In the genomic region with DNA sequence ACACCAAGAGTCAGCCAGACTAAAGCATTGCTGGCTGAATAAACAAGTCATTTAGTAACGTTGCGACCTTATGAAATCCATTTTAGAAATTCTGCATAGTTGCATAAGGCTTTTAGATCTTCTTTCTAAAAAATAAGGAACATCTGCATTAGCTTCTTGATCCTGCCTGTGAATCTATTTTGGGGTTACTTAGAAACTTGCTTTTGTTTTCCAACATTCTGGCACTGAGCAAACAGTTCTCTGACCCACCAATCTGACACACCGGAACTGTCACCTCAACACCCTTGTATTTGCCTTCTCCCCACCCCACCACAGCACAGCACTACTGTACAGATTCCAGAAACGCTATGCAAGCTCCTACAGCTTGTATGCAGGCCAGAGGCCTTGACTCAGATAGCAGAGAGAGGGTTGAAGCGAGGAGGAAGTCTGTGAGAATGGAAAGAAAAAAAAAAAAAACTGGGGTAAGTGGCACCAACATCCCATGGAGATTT, we compare ENCODE assay signal across 9 cellular contexts. TPM values are rescaled to one million over a fixed set of nuclear protein-coding genes. Genes with fewer than 3 reads are reported as not detected.
DNase-seq lines count a peak whose midpoint lies in the region; ATAC-seq and TF ChIP-seq lines count a peak whose summit lies in the region.
"Had no signal": no experiment of that assay in that cellular context is flagged by ENCODE, and none has a peak within 500 bp of the region (broad histone marks: within the 10 kb centered on the region; RNA-seq: fewer than 3 reads in every experiment).

No MANE protein-coding gene starts in this region.

- no peaks in the 10 kb centered on the region for H3K27me3 Mint-ChIP-seq in immature natural killer cell (ENCODE audit: low read depth in 3 of 3)

- H3K4me3 Mint-ChIP-seq in immature natural killer cell, result peak overlapping the region; percentile 61 to 84 (median 76)

- TF ChIP-seq POLR2A in spleen (IDR thresholded peaks at IDR 0.05), result no peak

- peaks cover 0 to 6% (median 0%) of the 10 kb centered on the region in 3 donors for H3K36me3 Mint-ChIP-seq in immature natural killer cell

- no peaks in the 10 kb centered on the region for H3K27me3 ChIP-seq in spleen (replicated peaks in 1 of 7)

- H3K9me3 Mint-ChIP-seq in immature natural killer cell, result no peaks in the 10 kb centered on the region

- peaks cover 84% of the 10 kb centered on the region in 2 donors for H3K4me1 Mint-ChIP-seq in immature natural killer cell

- peaks cover 5 to 66% (median 26%) of the 10 kb centered on the region in 6 donors for H3K4me1 ChIP-seq in spleen

- WGBS in spleen, 5 donors, result 21 to 35% (median 29%) methylated on average over 5 of the region's 5 CpGs

- DNase-seq in HPDE6-E6E7 (ENCODE audit: extremely low spot score), result peak; percentile 16
- DNase-seq in brain pericyte (ENCODE audit: low read depth, low spot score), result peak; percentile 27
- peak; percentile 47 to 58 (median 58) for DNase-seq in immature natural killer cell
- no peak for DNase-seq in spleen
- DNase-seq in activated CD8-positive, alpha-beta memory T cell treated with anti-CD3 and anti-CD28 coated beads, Interleukin-2, amount 50 U/mL, for 48 hours, result no peak
- DNase-seq in activated effector memory CD4-positive, alpha-beta T cell treated with anti-CD3 and anti-CD28 coated beads, Interleukin-2, amount 50 U/mL, for 16 hours, result no peak
- DNase-seq in NCI-H1417 treated with DMSO at 0.1 percent for 48 hours (lab: John Stamatoyannopoulos, UW), result no peak
- DNase-seq: NCI-H526 had no signal

- intact Hi-C loops in spleen (cut with DNase I; ENCODE audit: low total_unique reads), result no loop called here

- no peaks in the 10 kb centered on the region for H3K9me3 ChIP-seq in spleen

- no peak for TF ChIP-seq CTCF in spleen (IDR thresholded peaks at IDR 0.05 in 8 of 11, conservative IDR thresholded peaks at IDR 0.05 in 3 of 11)

- peak overlapping the region; percentile 77 to 91 (median 88) for H3K27ac Mint-ChIP-seq in immature natural killer cell

- H3K27ac ChIP-seq in spleen, result peak overlapping the region in 7 of 8 donors; percentile 7 to 80 (median 59)

- peak overlapping the region in 1 of 8 donors; percentile 16 for H3K4me3 ChIP-seq in spleen

- H3K36me3 ChIP-seq in spleen, result no peaks in the 10 kb centered on the region

- ATAC-seq in GM19452 (IDR thresholded peaks at IDR 0.05; ENCODE audit: unreplicated experiment), result no peak

RNA-seq across cellular contexts. Expression of gene KIF13A, which starts 55.0 kb away (rescaled TPM):
- polyA plus RNA-seq in immature natural killer cell (1 to 10 TPM in 1 of 3 donors, under 1 TPM in 2; 0.50 to 1.1 (median 0.92) TPM), spleen (1 to 10 TPM; 3.7 to 8.3 (median 5.2) TPM)
- total RNA-seq in spleen, result 10 to 100 TPM; 16.6 to 32.0 (median 21.1) TPM

Comparison
In these comparisons a context has a peak if more than half of its experiments do, and no peak if none do; other contexts are left out.
1. DNase-seq: peak in HPDE6-E6E7 (single experiment), brain pericyte (single experiment) and immature natural killer cell (3 of 3); none in spleen (single experiment), activated CD8-positive, alpha-beta memory T cell treated with anti-CD3 and anti-CD28 coated beads, Interleukin-2, amount 50 U/mL, for 48 hours (single experiment), activated effector memory CD4-positive, alpha-beta T cell treated with anti-CD3 and anti-CD28 coated beads, Interleukin-2, amount 50 U/mL, for 16 hours (single experiment) and NCI-H1417 treated with DMSO at 0.1 percent for 48 hours (single experiment).